20 cellular contexts compared by ENCODE assay signal in genomic region chr13:51612867-51613266, GRCh38. TPM values are rescaled to one million over a fixed set of nuclear protein-coding genes. Genes with fewer than 3 reads are reported as not detected.
DNase-seq lines count a peak whose midpoint lies in the region; ATAC-seq, FAIRE-seq and TF ChIP-seq lines count a peak whose summit lies in the region.
"Had no signal": no experiment of that assay in that cellular context is flagged by ENCODE, and none has a peak within 500 bp of the region (broad histone marks: within the 10 kb centered on the region; RNA-seq: fewer than 3 reads in every experiment).

No MANE protein-coding gene starts in this region.

- peaks cover 17% of the 10 kb centered on the region for H3K4me1 Mint-ChIP-seq in activated CD8-positive, alpha-beta T cell treated with anti-CD3 and anti-CD28 coated beads for 36 hours (ENCODE audit: low read depth)
- H3K4me1 Mint-ChIP-seq in activated CD8-positive, alpha-beta T cell treated with anti-CD3 and anti-CD28 coated beads, Interleukin-2, amount 10 ng/mL, durations not matched to agents 7 days and 5 days (ENCODE audit: low read depth), result peaks cover 15% of the 10 kb centered on the region
- H3K4me1 Mint-ChIP-seq in T-helper 17 cell (peaks cover 30% of the 10 kb centered on the region), GM23338 (peaks cover 56% of the 10 kb centered on the region)

- H3K79me2 ChIP-seq in parathyroid adenoma (peaks cover 16% of the 10 kb centered on the region), GM23338 (replicated peaks; ENCODE audit: insufficient read depth) (peaks cover 98% of the 10 kb centered on the region)

- H3K9me2 ChIP-seq in GM23338 (ENCODE audit: insufficient read depth), result no peaks in the 10 kb centered on the region

- H3K4me1 ChIP-seq in parathyroid adenoma (no peaks in the 10 kb centered on the region), GM23338 (ENCODE audit: insufficient read depth) (peaks cover 36% of the 10 kb centered on the region)

- no peak for FAIRE-seq in H54 (lab: Jason Lieb, UNC)
- FAIRE-seq: D721Med, K562 had no signal

- H3K36me3 ChIP-seq in parathyroid adenoma (ENCODE audit: control insufficient read depth, insufficient read depth, low read length), result no peaks in the 10 kb centered on the region
- no peaks in the 10 kb centered on the region for H3K36me3 ChIP-seq in GM23338 (ENCODE audit: insufficient read depth)
- H3K36me3 ChIP-seq: gastrocnemius medialis, lower lobe of right lung, WERI-Rb-1 had no signal

- POLR2A ChIA-PET in activated CD8-positive, alpha-beta T cell treated with anti-CD3 and anti-CD28 coated beads for 36 hours (lab: Charles Lee), result interaction anchor here (0.6 to 1.6 kb wide), 3 partner anchors 13 to 186 kb away, joined by 3 to 6 read pairs (median 5); no protein-coding TSS in a partner anchor
- POLR2A ChIA-PET in activated CD8-positive, alpha-beta T cell treated with anti-CD3 and anti-CD28 coated beads, Interleukin-2, amount 10 ng/mL, durations not matched to agents 7 days and 5 days (lab: Charles Lee), result interaction anchor here (0.6 to 3.7 kb wide), 2 partner anchors 19 to 160 kb away, joined by 4 to 21 read pairs; partner anchors contain the start of gene INTS6

- no peak overlapping the region for H3K27ac ChIP-seq in parathyroid adenoma
- H3K27ac ChIP-seq in GM23338 (ENCODE audit: low read depth), result no peak overlapping the region
- H3K27ac ChIP-seq: coronary artery, gastrocnemius medialis, lower lobe of right lung, WERI-Rb-1 had no signal

- intact Hi-C loops in activated CD8-positive, alpha-beta T cell treated with anti-CD3 and anti-CD28 coated beads for 36 hours (cut with micrococcal nuclease), result loop anchor here (10.0 kb wide), 1 partner anchor 122 kb away; no protein-coding TSS in a partner anchor

- H3K9me3 ChIP-seq in T-helper 17 cell (ENCODE audit: control insufficient read depth, low read length, poor library complexity, severe bottlenecking), result no peaks in the 10 kb centered on the region
- no peaks in the 10 kb centered on the region for H3K9me3 ChIP-seq in parathyroid adenoma (ENCODE audit: control insufficient read depth, low read length)
- H3K9me3 ChIP-seq: body of pancreas, gastrocnemius medialis, lower lobe of right lung had no signal

- no peaks in the 10 kb centered on the region for H3K27me3 Mint-ChIP-seq in activated CD8-positive, alpha-beta T cell treated with anti-CD3 and anti-CD28 coated beads for 36 hours
- no peaks in the 10 kb centered on the region for H3K27me3 Mint-ChIP-seq in activated CD8-positive, alpha-beta T cell treated with anti-CD3 and anti-CD28 coated beads, Interleukin-2, amount 10 ng/mL, durations not matched to agents 7 days and 5 days (ENCODE audit: low read depth)
- H3K27me3 Mint-ChIP-seq in T-helper 17 cell, result no peaks in the 10 kb centered on the region
- peaks cover 2% of the 10 kb centered on the region for H3K27me3 Mint-ChIP-seq in GM23338 (ENCODE audit: insufficient read depth, low read depth, poor library complexity)

- CTCF ChIA-PET in activated CD8-positive, alpha-beta T cell treated with anti-CD3 and anti-CD28 coated beads for 36 hours (lab: Charles Lee), result interaction anchor here (0.7 to 2.4 kb wide), 7 partner anchors 9 to 185 kb away, joined by 3 to 10 read pairs (median 4); no protein-coding TSS in a partner anchor
- CTCF ChIA-PET in activated CD8-positive, alpha-beta T cell treated with anti-CD3 and anti-CD28 coated beads, Interleukin-2, amount 10 ng/mL, durations not matched to agents 7 days and 5 days (lab: Charles Lee), result interaction anchor here (1.0 to 5.8 kb wide), 3 partner anchors 17 to 185 kb away, joined by 3 to 25 read pairs (median 14); no protein-coding TSS in a partner anchor

- H3K4me3 ChIP-seq in parathyroid adenoma (ENCODE audit: low read depth, low read length) (no peak overlapping the region), GM23338 (no peak overlapping the region)
- H3K4me3 ChIP-seq: body of pancreas, coronary artery, gastrocnemius medialis, K562, lower lobe of right lung had no signal

- H2AFZ ChIP-seq in parathyroid adenoma, result no peak overlapping the region
- no peak overlapping the region for H2AFZ ChIP-seq in GM23338

- ATAC-seq in activated CD8-positive, alpha-beta T cell treated with anti-CD3 and anti-CD28 coated beads for 36 hours, result no peak
- ATAC-seq in activated CD8-positive, alpha-beta T cell treated with anti-CD3 and anti-CD28 coated beads, Interleukin-2, amount 10 ng/mL, durations not matched to agents 7 days and 5 days, result no peak
- ATAC-seq in GM19395 (IDR thresholded peaks at IDR 0.05; ENCODE audit: unreplicated experiment), result peak; percentile 63
- no peak for ATAC-seq in T-helper 17 cell
- no peak; the same call in 2 of the 3 replicates for ATAC-seq in GM23338
- ATAC-seq: body of pancreas, gastrocnemius medialis, lower lobe of right lung, Panc1 had no signal

- TF ChIP-seq CTCF in activated CD8-positive, alpha-beta T cell treated with anti-CD3 and anti-CD28 coated beads for 36 hours (IDR thresholded peaks at IDR 0.05), result no peak
- TF ChIP-seq CTCF in parathyroid adenoma (IDR thresholded peaks at IDR 0.05) (no peak), GM23338 (conservative IDR thresholded peaks at IDR 0.05; ENCODE audit: low read depth in 2 of 2) (no peak)

- no peak for DNase-seq in activated CD8-positive, alpha-beta T cell treated with anti-CD3 and anti-CD28 coated beads for 36 hours
- no peak for DNase-seq in activated CD8-positive, alpha-beta T cell treated with anti-CD3 and anti-CD28 coated beads, Interleukin-2, amount 10 ng/mL, durations not matched to agents 7 days and 5 days
- DNase-seq in T-helper 17 cell, result no peak
- no peak for DNase-seq in NCI-H82 (lab: John Stamatoyannopoulos, UW)
- no peak for DNase-seq in GM23338 (ENCODE audit: low spot score)
- no peak for DNase-seq in H54 (ENCODE audit: insufficient read length, low spot score)
- DNase-seq: body of pancreas, gastrocnemius medialis, GF-D8, lower lobe of right lung, NCI-H1092, NCI-H774, SW 1271, WERI-Rb-1 had no signal

- H3K4me2 ChIP-seq in parathyroid adenoma (ENCODE audit: low read length), result peak overlapping the region; percentile 22
- no peak overlapping the region for H3K4me2 ChIP-seq in GM23338

- no peaks in the 10 kb centered on the region for H3F3A ChIP-seq in GM23338 (replicated peaks; ENCODE audit: low read depth)

- no peaks in the 10 kb centered on the region for H3K27me3 ChIP-seq in parathyroid adenoma (ENCODE audit: control insufficient read depth, insufficient read depth, low read length)
- H3K27me3 ChIP-seq in GM23338 (ENCODE audit: insufficient read depth), result no peaks in the 10 kb centered on the region
- H3K27me3 ChIP-seq: body of pancreas, gastrocnemius medialis had no signal

- no peaks in the 10 kb centered on the region for H3K9me3 Mint-ChIP-seq in activated CD8-positive, alpha-beta T cell treated with anti-CD3 and anti-CD28 coated beads for 36 hours
- no peaks in the 10 kb centered on the region for H3K9me3 Mint-ChIP-seq in activated CD8-positive, alpha-beta T cell treated with anti-CD3 and anti-CD28 coated beads, Interleukin-2, amount 10 ng/mL, durations not matched to agents 7 days and 5 days (ENCODE audit: insufficient read depth)
- no peaks in the 10 kb centered on the region for H3K9me3 Mint-ChIP-seq in GM23338

- H3K9ac ChIP-seq in parathyroid adenoma, result no peak overlapping the region

- peaks cover 1% of the 10 kb centered on the region for H3K36me3 Mint-ChIP-seq in activated CD8-positive, alpha-beta T cell treated with anti-CD3 and anti-CD28 coated beads for 36 hours (ENCODE audit: low read depth)
- H3K36me3 Mint-ChIP-seq in activated CD8-positive, alpha-beta T cell treated with anti-CD3 and anti-CD28 coated beads, Interleukin-2, amount 10 ng/mL, durations not matched to agents 7 days and 5 days (ENCODE audit: low read depth), result no peaks in the 10 kb centered on the region
- H3K36me3 Mint-ChIP-seq in T-helper 17 cell (ENCODE audit: low read depth) (no peaks in the 10 kb centered on the region), GM23338 (ENCODE audit: low read depth) (peaks cover 4% of the 10 kb centered on the region; the same call in 2 of the 3 replicates)

- peak overlapping the region; percentile 49 for H3K27ac Mint-ChIP-seq in activated CD8-positive, alpha-beta T cell treated with anti-CD3 and anti-CD28 coated beads for 36 hours
- H3K27ac Mint-ChIP-seq in activated CD8-positive, alpha-beta T cell treated with anti-CD3 and anti-CD28 coated beads, Interleukin-2, amount 10 ng/mL, durations not matched to agents 7 days and 5 days, result no peak overlapping the region
- H3K27ac Mint-ChIP-seq in T-helper 17 cell (peak overlapping the region; percentile 14), GM23338 (no peak overlapping the region)

- H3K4me3 Mint-ChIP-seq in activated CD8-positive, alpha-beta T cell treated with anti-CD3 and anti-CD28 coated beads for 36 hours, result no peak overlapping the region
- no peak overlapping the region for H3K4me3 Mint-ChIP-seq in activated CD8-positive, alpha-beta T cell treated with anti-CD3 and anti-CD28 coated beads, Interleukin-2, amount 10 ng/mL, durations not matched to agents 7 days and 5 days
- H3K4me3 Mint-ChIP-seq in T-helper 17 cell, result no peak overlapping the region
- H3K4me3 Mint-ChIP-seq in GM23338, result no peak overlapping the region

- no peak for TF ChIP-seq POLR2A in H54 (IDR thresholded peaks at IDR 0.05; ENCODE audit: low read depth, low read length)

- H4K20me1 ChIP-seq in GM23338 (replicated peaks; ENCODE audit: insufficient read depth), result peaks cover 12% of the 10 kb centered on the region

RNA-seq across cellular contexts. Expression of gene WDFY2, which starts 28.6 kb away (rescaled TPM):
- 10 to 100 TPM; 11.2 to 11.6 TPM for total RNA-seq in activated CD8-positive, alpha-beta T cell treated with anti-CD3 and anti-CD28 coated beads for 36 hours
- 10 to 100 TPM; 11.3 TPM for total RNA-seq in activated CD8-positive, alpha-beta T cell treated with anti-CD3 and anti-CD28 coated beads, Interleukin-2, amount 10 ng/mL, durations not matched to agents 7 days and 5 days
- total RNA-seq in T-helper 17 cell, result 10 to 100 TPM; 41.5 to 52.2 TPM
- total RNA-seq in GM23338 (2014; rRNA removed; shearing (Covaris generic)), result 24.0 and 31.3 TPM in 2 replicates
- 11.4 and 12.2 TPM in 2 replicates for polyA plus RNA-seq in GM23338 (2016; fragmentation: Nextera tagmentation; extraction: Ambion mirVana)

Comparison
In these comparisons a context has a peak if more than half of its experiments do, and no peak if none do; other contexts are left out.
1. H3K27ac Mint-ChIP-seq: peak in activated CD8-positive, alpha-beta T cell treated with anti-CD3 and anti-CD28 coated beads for 36 hours (single experiment) and T-helper 17 cell (single experiment); none in activated CD8-positive, alpha-beta T cell treated with anti-CD3 and anti-CD28 coated beads, Interleukin-2, amount 10 ng/mL, durations not matched to agents 7 days and 5 days (single experiment) and GM23338 (single experiment).